Comparison of ENCODE assay signal across 10 cellular contexts in the genomic region with DNA sequence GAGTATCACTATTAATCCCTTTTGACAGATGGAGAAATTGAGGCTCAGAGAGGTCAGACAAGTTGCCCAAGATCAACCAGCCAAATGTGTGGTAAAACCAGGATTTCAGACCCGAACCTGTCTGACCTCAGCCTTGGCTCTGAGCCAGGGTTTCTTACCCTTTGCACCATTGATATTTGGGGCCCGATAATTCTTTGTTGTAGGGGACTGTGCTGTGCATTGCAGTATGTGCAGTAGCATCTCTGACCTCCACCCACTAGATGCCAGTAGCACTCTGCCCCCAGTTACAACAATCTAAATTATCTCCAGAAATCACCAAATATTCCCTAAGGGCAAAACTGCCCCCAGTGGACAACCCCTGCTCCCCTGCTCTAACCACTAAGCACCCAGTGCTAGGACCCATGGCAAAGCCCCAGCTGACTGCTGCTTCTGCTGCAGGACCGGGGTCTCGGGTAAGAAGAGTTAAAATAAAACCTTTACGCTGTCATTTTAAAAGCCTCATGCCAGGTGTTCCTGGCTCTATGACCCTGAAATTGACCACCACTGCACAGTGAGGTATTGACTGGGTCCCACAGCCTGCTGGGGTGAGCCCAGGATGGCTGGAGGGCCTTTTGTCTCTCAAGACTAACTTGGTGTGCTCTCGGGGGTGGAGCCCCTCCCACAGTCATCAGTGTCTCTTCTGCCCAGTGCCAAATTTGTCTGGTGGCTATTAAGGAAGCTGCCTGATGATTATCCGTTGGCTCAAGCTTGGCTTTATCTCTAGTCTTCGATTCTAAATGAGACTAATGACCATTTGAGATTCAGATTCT. TPM values are rescaled to one million over a fixed set of nuclear protein-coding genes. Genes with fewer than 3 reads are reported as not detected.
DNase-seq lines count a peak whose midpoint lies in the region; ATAC-seq and TF ChIP-seq lines count a peak whose summit lies in the region.
"Had no signal": no experiment of that assay in that cellular context is flagged by ENCODE, and none has a peak within 500 bp of the region (broad histone marks: within the 10 kb centered on the region; RNA-seq: fewer than 3 reads in every experiment).

No MANE protein-coding gene starts in this region.

- H3K36me3 ChIP-seq in SK-N-SH (replicated peaks in 1 of 2; ENCODE audit: control insufficient read depth in 1 of 2, insufficient read depth in 2 of 2, low read length in 1 of 2) (no peaks in the 10 kb centered on the region), right lobe of liver (no peaks in the 10 kb centered on the region), stomach (no peaks in the 10 kb centered on the region)

- no peak overlapping the region for H2AFZ ChIP-seq in SK-N-SH (ENCODE audit: low read depth)

- H3K4me3 ChIP-seq in SK-N-SH (ENCODE audit: low read depth in 2 of 2, low read length in 1 of 2) = no peak overlapping the region
- no peak overlapping the region for H3K4me3 ChIP-seq in right lobe of liver
- H3K4me3 ChIP-seq in stomach = no peak overlapping the region

- H3K9ac ChIP-seq in SK-N-SH = no peak overlapping the region

- no peaks in the 10 kb centered on the region for H3K9me2 ChIP-seq in SK-N-SH

- DNase-seq in SK-N-SH = peak; percentile 54
- peak; percentile 31 for DNase-seq in HT1080 (ENCODE audit: low read depth)
- peak; percentile 52 for DNase-seq in activated CD8-positive, alpha-beta T cell treated with anti-CD3 and anti-CD28 coated beads, Interleukin-2, amount 10 ng/mL, durations not matched to agents 7 days and 5 days
- no peak for DNase-seq in right lobe of liver
- DNase-seq in stomach = no peak
- no peak for DNase-seq in GM20000 (ENCODE audit: low spot score)
- DNase-seq: T-helper 9 cell had no signal

- no peak overlapping the region for H3K27ac ChIP-seq in SK-N-SH (ENCODE audit: low read depth in 2 of 2, low read length in 1 of 2)
- H3K27ac ChIP-seq in right lobe of liver = no peak overlapping the region
- no peak overlapping the region for H3K27ac ChIP-seq in stomach

- intact Hi-C loops in right lobe of liver (cut with DNase I) = loop anchor here (10.0 kb wide), 1 partner anchor 184 kb away; no protein-coding TSS in a partner anchor
- intact Hi-C loops in stomach (cut with DNase I; ENCODE audit: low total_unique reads) = loop anchor here (5.0 kb wide), 1 partner anchor 196 kb away; no protein-coding TSS in a partner anchor

- 20% methylated on average over 7 of the region's 8 CpGs for WGBS in SK-N-SH (ENCODE audit: low lambda C conversion rate)
- WGBS in right lobe of liver (ENCODE audit: insufficient coverage, low coverage, low lambda C conversion rate, missing lambda C conversion rate) = 28% methylated on average over 5 of the region's 8 CpGs
- 47 to 63% (median 49%) methylated on average over 8 of the region's 8 CpGs for WGBS in stomach, 5 donors

- no peak overlapping the region for H3K27ac Mint-ChIP-seq in activated CD8-positive, alpha-beta T cell treated with anti-CD3 and anti-CD28 coated beads, Interleukin-2, amount 10 ng/mL, durations not matched to agents 7 days and 5 days
- H3K27ac Mint-ChIP-seq: activated naive CD4-positive, alpha-beta T cell treated with anti-CD3 and anti-CD28 coated beads, Interleukin-2, amount 50 U/mL, for 24 hours had no signal

- ATAC-seq in SK-N-SH treated with all-trans-retinoic acid at 6 μM for 48 hours = no peak
- ATAC-seq in activated CD8-positive, alpha-beta T cell treated with anti-CD3 and anti-CD28 coated beads, Interleukin-2, amount 10 ng/mL, durations not matched to agents 7 days and 5 days = no peak
- ATAC-seq in right lobe of liver = peak; percentile 44 to 59 (median 52)
- ATAC-seq in GM18505 (IDR thresholded peaks at IDR 0.05; ENCODE audit: unreplicated experiment) = no peak

- H3K9me3 ChIP-seq in SK-N-SH = no peaks in the 10 kb centered on the region
- no peaks in the 10 kb centered on the region for H3K9me3 ChIP-seq in right lobe of liver
- H3K9me3 ChIP-seq in stomach = no peaks in the 10 kb centered on the region

- H3K27me3 Mint-ChIP-seq in activated CD8-positive, alpha-beta T cell treated with anti-CD3 and anti-CD28 coated beads, Interleukin-2, amount 10 ng/mL, durations not matched to agents 7 days and 5 days (ENCODE audit: low read depth) = peaks cover 55% of the 10 kb centered on the region
- H3K27me3 Mint-ChIP-seq: activated naive CD4-positive, alpha-beta T cell treated with anti-CD3 and anti-CD28 coated beads, Interleukin-2, amount 50 U/mL, for 24 hours had no signal

- H3K27me3 ChIP-seq in SK-N-SH (ENCODE audit: insufficient read depth) (peaks cover 29% of the 10 kb centered on the region), right lobe of liver (no peaks in the 10 kb centered on the region), stomach (no peaks in the 10 kb centered on the region)

- no peaks in the 10 kb centered on the region for H3K36me3 Mint-ChIP-seq in activated CD8-positive, alpha-beta T cell treated with anti-CD3 and anti-CD28 coated beads, Interleukin-2, amount 10 ng/mL, durations not matched to agents 7 days and 5 days (ENCODE audit: low read depth)
- H3K36me3 Mint-ChIP-seq: activated naive CD4-positive, alpha-beta T cell treated with anti-CD3 and anti-CD28 coated beads, Interleukin-2, amount 50 U/mL, for 24 hours had no signal

- POLR2A ChIA-PET in SK-N-SH (lab: Yijun Ruan, JAX) = interaction anchor here (1.6 kb wide), 1 partner anchor 199 kb away, joined by 4 read pairs; no protein-coding TSS in a partner anchor
- POLR2A ChIA-PET in activated CD8-positive, alpha-beta T cell treated with anti-CD3 and anti-CD28 coated beads, Interleukin-2, amount 10 ng/mL, durations not matched to agents 7 days and 5 days (lab: Charles Lee) = interaction anchor here (1.1 kb wide), 1 partner anchor 202 kb away, joined by 3 read pairs; no protein-coding TSS in a partner anchor

- CTCF ChIA-PET in SK-N-SH (lab: Yijun Ruan, JAX) = interaction anchor here (0.6 to 8.1 kb wide), 18 partner anchors 13 to 285 kb away, joined by 3 to 76 read pairs (median 3); no protein-coding TSS in a partner anchor
- CTCF ChIA-PET in activated CD8-positive, alpha-beta T cell treated with anti-CD3 and anti-CD28 coated beads, Interleukin-2, amount 10 ng/mL, durations not matched to agents 7 days and 5 days (lab: Charles Lee) = interaction anchor here (1.0 to 5.8 kb wide), 9 partner anchors 8 to 201 kb away, joined by 3 to 68 read pairs (median 14); partner anchors contain the start of gene SELENON

- peaks cover 38% of the 10 kb centered on the region for H3K4me1 Mint-ChIP-seq in activated CD8-positive, alpha-beta T cell treated with anti-CD3 and anti-CD28 coated beads, Interleukin-2, amount 10 ng/mL, durations not matched to agents 7 days and 5 days (ENCODE audit: low read depth)

- no peaks in the 10 kb centered on the region for H3K79me2 ChIP-seq in SK-N-SH (ENCODE audit: insufficient read depth)

- H4K20me1 ChIP-seq in SK-N-SH (ENCODE audit: insufficient read depth) = no peaks in the 10 kb centered on the region

- no peak for TF ChIP-seq POLR2A in right lobe of liver (IDR thresholded peaks at IDR 0.05)
- TF ChIP-seq POLR2A in GM18505 (IDR thresholded peaks at IDR 0.05; ENCODE audit: borderline replicate concordance, extremely low read depth, insufficient read depth, insufficient read length) = no peak
- TF ChIP-seq POLR2A in stomach (IDR thresholded peaks at IDR 0.05) = no peak

- TF ChIP-seq RAD21 in SK-N-SH (IDR thresholded peaks at IDR 0.05; ENCODE audit: low read length) = peak; percentile 53

- no peaks in the 10 kb centered on the region for H3K9me3 Mint-ChIP-seq in activated CD8-positive, alpha-beta T cell treated with anti-CD3 and anti-CD28 coated beads, Interleukin-2, amount 10 ng/mL, durations not matched to agents 7 days and 5 days (ENCODE audit: insufficient read depth)
- H3K9me3 Mint-ChIP-seq: activated naive CD4-positive, alpha-beta T cell treated with anti-CD3 and anti-CD28 coated beads, Interleukin-2, amount 50 U/mL, for 24 hours had no signal

- no peak for TF ChIP-seq EP300 in SK-N-SH (IDR thresholded peaks at IDR 0.05; ENCODE audit: borderline replicate concordance in 1 of 2, low read depth in 1 of 2, low read length in 1 of 2)
- TF ChIP-seq EP300 in stomach (IDR thresholded peaks at IDR 0.05) = no peak

- H3K4me1 ChIP-seq in SK-N-SH (ENCODE audit: control insufficient read depth in 1 of 2, insufficient read depth in 2 of 2, low read depth in 1 of 2, low read length in 1 of 2) = peaks cover 0 to 21% of the 10 kb centered on the region in 2 experiments; a peak in 1 of 4 replicates
- peaks cover 0 to 11% (median 5%) of the 10 kb centered on the region in 4 donors for H3K4me1 ChIP-seq in right lobe of liver
- H3K4me1 ChIP-seq in stomach = peaks cover 13 to 46% (median 30%) of the 10 kb centered on the region in 4 donors

- peaks cover 5% of the 10 kb centered on the region for H3F3A ChIP-seq in SK-N-SH (replicated peaks; ENCODE audit: insufficient read depth)

- no peak overlapping the region for H3K4me3 Mint-ChIP-seq in activated CD8-positive, alpha-beta T cell treated with anti-CD3 and anti-CD28 coated beads, Interleukin-2, amount 10 ng/mL, durations not matched to agents 7 days and 5 days
- H3K4me3 Mint-ChIP-seq: activated naive CD4-positive, alpha-beta T cell treated with anti-CD3 and anti-CD28 coated beads, Interleukin-2, amount 50 U/mL, for 24 hours had no signal

- H3K4me2 ChIP-seq in SK-N-SH = no peak overlapping the region

- TF ChIP-seq CTCF in SK-N-SH (IDR thresholded peaks at IDR 0.05) = peak; percentile 30
- TF ChIP-seq CTCF in right lobe of liver (IDR thresholded peaks at IDR 0.05) = peak; percentile 20 to 47 (median 40)
- peak in 1 of 7 experiments; percentile 6 for TF ChIP-seq CTCF in stomach (IDR thresholded peaks at IDR 0.05)
- TF ChIP-seq CTCF in GM20000 (IDR thresholded peaks at IDR 0.05; ENCODE audit: extremely low read depth, missing control alignments) = no peak

TF ChIP-seq in SK-N-SH, 30 proteins besides CTCF, POLR2A, EP300 and RAD21 (continues in another document):
- TF ChIP-seq SIN3A (IDR thresholded peaks at IDR 0.05; ENCODE audit: borderline replicate concordance, low read depth, low read length) (no peak), YY1 (IDR thresholded peaks at IDR 0.05; ENCODE audit: low read depth) (no peak)

RNA-seq across cellular contexts. Expression of gene MAN1C1, which starts 5.6 kb away (rescaled TPM):
- polyA plus RNA-seq in SK-N-SH (2012; rRNA removed) (0.20 and 0.26 TPM in 2 replicates), stomach (10 to 100 TPM in 1 of 3 donors, 1 to 10 TPM in 2; 4.3 to 10.0 (median 4.5) TPM)
- polyA plus RNA-seq in SK-N-SH (2012; cell fraction: cytosol; rRNA removed) = 0.21 and 0.32 TPM in 2 replicates
- 0.25 and 0.27 TPM in 2 replicates for polyA plus RNA-seq in SK-N-SH (2012; cell fraction: nucleus; rRNA removed)
- total RNA-seq in HT1080 (2014; rRNA removed; shearing (Covaris generic)) = not detected in 2 replicates
- 0.07 TPM in 2 replicates for polyA plus RNA-seq in HT1080 (2015; cell fraction: cytosol; rRNA removed)
- polyA plus RNA-seq in HT1080 (2015; cell fraction: nucleus; rRNA removed) = 0.19 and 0.79 TPM in 2 replicates
- total RNA-seq in activated CD8-positive, alpha-beta T cell treated with anti-CD3 and anti-CD28 coated beads, Interleukin-2, amount 10 ng/mL, durations not matched to agents 7 days and 5 days = 10 to 100 TPM; 16.8 to 17.9 TPM
- total RNA-seq in right lobe of liver (10 to 100 TPM; 10.7 to 38.8 (median 21.0) TPM), stomach (10 to 100 TPM in 1 of 5 donors, 1 to 10 TPM in 4; 4.6 to 33.9 (median 6.4) TPM)

Comparison
In these comparisons a context has a peak if more than half of its experiments do, and no peak if none do; other contexts are left out.
1. DNase-seq: peak in SK-N-SH (single experiment), HT1080 (single experiment) and activated CD8-positive, alpha-beta T cell treated with anti-CD3 and anti-CD28 coated beads, Interleukin-2, amount 10 ng/mL, durations not matched to agents 7 days and 5 days (single experiment); none in right lobe of liver (0 of 3), stomach (single experiment) and GM20000 (single experiment).
2. ATAC-seq: peak in right lobe of liver (4 of 4); none in SK-N-SH treated with all-trans-retinoic acid at 6 μM for 48 hours (single experiment), activated CD8-positive, alpha-beta T cell treated with anti-CD3 and anti-CD28 coated beads, Interleukin-2, amount 10 ng/mL, durations not matched to agents 7 days and 5 days (single experiment) and GM18505 (single experiment).